ENCODE assay signal across 1 cellular context in the genomic region with DNA sequence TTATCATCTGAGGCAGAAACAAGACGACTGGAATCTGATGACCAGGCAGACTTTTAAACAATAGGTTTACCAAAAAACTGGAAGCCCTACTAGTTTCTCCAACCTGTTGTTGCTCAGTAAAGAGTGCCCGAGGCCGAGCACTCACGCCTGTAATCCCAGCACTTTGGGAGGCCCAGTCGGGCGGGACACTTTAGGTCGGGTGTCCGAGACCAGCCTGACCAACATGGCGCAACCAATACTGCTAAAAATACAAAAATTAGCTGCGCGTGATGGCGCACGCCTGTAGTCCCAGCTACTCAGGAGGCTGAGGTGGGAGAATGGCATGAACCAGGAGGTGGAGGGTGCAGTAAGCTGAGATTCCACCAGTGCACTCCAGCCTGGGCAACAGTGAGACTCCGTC.
TF ChIP-seq lines count a peak whose summit lies in the region.

No MANE protein-coding gene starts in this region.

TF ChIP-seq in endothelial cell of umbilical vein, 7 proteins besides CTCF, POLR2A, EP300 and RAD21:
- TF ChIP-seq EZH2 (IDR thresholded peaks at IDR 0.05; ENCODE audit: borderline replicate concordance, low read depth, low read length, severe bottlenecking) (no peak), JUN (IDR thresholded peaks at IDR 0.05; ENCODE audit: borderline replicate concordance, insufficient read depth, insufficient read length, low read depth) (no peak), POLR2AphosphoS5 (IDR thresholded peaks at IDR 0.05; ENCODE audit: insufficient read depth, low read depth, low read length) (no peak), GATA2 (IDR thresholded peaks at IDR 0.05; ENCODE audit: insufficient read depth, insufficient read length, low read depth, low read length) (no peak), FOS (IDR thresholded peaks at IDR 0.05; ENCODE audit: borderline replicate concordance, insufficient read depth, low read length) (no peak), MYC (IDR thresholded peaks at IDR 0.05; ENCODE audit: low read depth, low read length) (no peak)
- TF ChIP-seq, protein P1, sequence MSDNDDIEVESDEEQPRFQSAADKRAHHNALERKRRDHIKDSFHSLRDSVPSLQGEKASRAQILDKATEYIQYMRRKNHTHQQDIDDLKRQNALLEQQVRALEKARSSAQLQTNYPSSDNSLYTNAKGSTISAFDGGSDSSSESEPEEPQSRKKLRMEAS (IDR thresholded peaks at IDR 0.05; ENCODE audit: insufficient read depth, insufficient read length) = no peak
